Comparison of ENCODE assay signal across 19 cellular contexts in genomic region chr4:3863841-3864734, GRCh38.
"Had no signal": no experiment of that assay in that cellular context is flagged by ENCODE, and none has a peak within 500 bp of the region (broad histone marks: within the 10 kb centered on the region; RNA-seq: fewer than 3 reads in every experiment).

No MANE protein-coding gene starts in this region.

- H3K27ac ChIP-seq: body of pancreas, esophagus muscularis mucosa, gastrocnemius medialis, neural progenitor cell, thyroid gland, upper lobe of right lung had no signal

- H3K36me3 ChIP-seq: esophagus muscularis mucosa, gastrocnemius medialis, neural progenitor cell, thyroid gland, upper lobe of right lung had no signal

- H3K4me3 ChIP-seq: body of pancreas, esophagus muscularis mucosa, gastrocnemius medialis, lung, neural progenitor cell, thyroid gland, upper lobe of right lung had no signal

- H3K27ac Mint-ChIP-seq: activated naive CD4-positive, alpha-beta T cell treated with anti-CD3 and anti-CD28 coated beads for 36 hours; activated naive CD8-positive, alpha-beta T cell treated with anti-CD3 and anti-CD28 coated beads, Interleukin-2, amount 50 U/mL, for 24 hours; activated T-cell treated with anti-CD3 and anti-CD28 coated beads, Interleukin-2, amount 50 U/mL, for 24 hours; activated T-helper 17 cell treated with anti-CD3 and anti-CD28 coated beads, Interleukin-2, amount 50 U/mL, for 72 hours; mesothelial cell of epicardium; naive thymus-derived CD8-positive, alpha-beta T cell; neural progenitor cell; progenitor cell of endocrine pancreas had no signal

- H3K4me3 Mint-ChIP-seq: activated naive CD4-positive, alpha-beta T cell treated with anti-CD3 and anti-CD28 coated beads for 36 hours; activated naive CD8-positive, alpha-beta T cell treated with anti-CD3 and anti-CD28 coated beads, Interleukin-2, amount 50 U/mL, for 24 hours; activated T-cell treated with anti-CD3 and anti-CD28 coated beads, Interleukin-2, amount 50 U/mL, for 24 hours; activated T-helper 17 cell treated with anti-CD3 and anti-CD28 coated beads, Interleukin-2, amount 50 U/mL, for 72 hours; mesothelial cell of epicardium; naive thymus-derived CD8-positive, alpha-beta T cell; neural progenitor cell had no signal

- ATAC-seq: activated naive CD8-positive, alpha-beta T cell treated with anti-CD3 and anti-CD28 coated beads, Interleukin-2, amount 50 U/mL, for 24 hours; activated T-helper 17 cell treated with anti-CD3 and anti-CD28 coated beads, Interleukin-2, amount 50 U/mL, for 72 hours; body of pancreas; gastrocnemius medialis; naive thymus-derived CD8-positive, alpha-beta T cell; SK-N-SH treated with all-trans-retinoic acid at 6 μM for 48 hours; upper lobe of right lung had no signal

- H3K4me1 ChIP-seq: body of pancreas, gastrocnemius medialis, thyroid gland, upper lobe of right lung had no signal

- H3K9me3 ChIP-seq: body of pancreas, esophagus muscularis mucosa, gastrocnemius medialis, thyroid gland, upper lobe of right lung had no signal

- H2AFZ ChIP-seq: neural progenitor cell had no signal

- H3K36me3 Mint-ChIP-seq: mesothelial cell of epicardium; naive thymus-derived CD8-positive, alpha-beta T cell; neural progenitor cell had no signal

- H3K9ac ChIP-seq: neural progenitor cell had no signal

- H3K9me3 Mint-ChIP-seq: activated naive CD8-positive, alpha-beta T cell treated with anti-CD3 and anti-CD28 coated beads, Interleukin-2, amount 50 U/mL, for 24 hours; activated T-cell treated with anti-CD3 and anti-CD28 coated beads, Interleukin-2, amount 50 U/mL, for 24 hours; activated T-helper 17 cell treated with anti-CD3 and anti-CD28 coated beads, Interleukin-2, amount 50 U/mL, for 72 hours; mesothelial cell of epicardium had no signal

- H3K27me3 ChIP-seq: body of pancreas, thyroid gland had no signal

- H3K4me1 Mint-ChIP-seq: activated naive CD8-positive, alpha-beta T cell treated with anti-CD3 and anti-CD28 coated beads, Interleukin-2, amount 50 U/mL, for 24 hours; activated T-helper 17 cell treated with anti-CD3 and anti-CD28 coated beads, Interleukin-2, amount 50 U/mL, for 72 hours; mesothelial cell of epicardium; naive thymus-derived CD8-positive, alpha-beta T cell had no signal

- DNase-seq: activated naive CD4-positive, alpha-beta T cell treated with anti-CD3 and anti-CD28 coated beads for 36 hours; activated naive CD8-positive, alpha-beta T cell treated with anti-CD3 and anti-CD28 coated beads, Interleukin-2, amount 50 U/mL, for 24 hours; activated T-cell treated with anti-CD3 and anti-CD28 coated beads, Interleukin-2, amount 50 U/mL, for 24 hours; body of pancreas; effector memory CD4-positive, alpha-beta T cell; retina; stimulated activated CD4-positive, alpha-beta T cell treated with anti-CD3 and anti-CD28 coated beads, Interleukin-4, amount 100 ng/mL, for 24 hours; stimulated activated naive CD4-positive, alpha-beta T cell treated with Interleukin-2 at 50 U/mL for 16 hours; thyroid gland; upper lobe of right lung had no signal
